10 cellular contexts compared by ENCODE assay signal in the genomic region with DNA sequence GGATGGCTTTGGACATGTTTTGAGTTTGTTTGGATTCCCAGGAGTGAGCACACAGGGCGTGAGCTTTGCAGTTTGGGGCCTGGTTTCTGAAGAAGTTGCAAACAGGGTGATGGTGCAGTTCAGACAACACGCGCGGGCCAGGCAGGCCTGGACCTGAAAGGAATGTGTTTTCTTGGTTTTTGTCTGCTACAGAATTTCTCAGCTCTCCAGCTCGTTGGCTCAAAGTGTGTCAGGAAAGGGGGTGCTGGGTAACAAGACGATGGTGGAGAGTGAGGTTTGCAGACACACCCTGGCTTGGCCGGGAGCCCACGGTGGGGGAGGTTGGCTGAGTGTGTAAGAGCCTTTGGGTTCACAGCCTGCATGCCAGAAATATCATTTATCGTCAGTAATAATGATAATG.
DNase-seq lines count a peak whose midpoint lies in the region; ATAC-seq and TF ChIP-seq lines count a peak whose summit lies in the region.
"Had no signal": no experiment of that assay in that cellular context is flagged by ENCODE, and none has a peak within 500 bp of the region (broad histone marks: within the 10 kb centered on the region; RNA-seq: fewer than 3 reads in every experiment).

No MANE protein-coding gene starts in this region.

- H3K36me3 Mint-ChIP-seq in activated naive CD8-positive, alpha-beta T cell treated with anti-CD3 and anti-CD28 coated beads, Interleukin-2, amount 10 ng/mL, durations not matched to agents 7 days and 5 days, result peaks cover 31% of the 10 kb centered on the region
- peaks cover 11% of the 10 kb centered on the region for H3K36me3 Mint-ChIP-seq in activated naive CD8-positive, alpha-beta T cell treated with anti-CD3 and anti-CD28 coated beads for 36 hours
- peaks cover 71% of the 10 kb centered on the region for H3K36me3 Mint-ChIP-seq in dendritic cell treated with granulocyte-macrophage colony-stimulating factor and Interleukin-4, amounts not matched to agents 40 ng/mL and 50 ng/mL, for 4 days (ENCODE audit: low read depth)
- peaks cover 0 to 4% (median 0%) of the 10 kb centered on the region in 3 donors for H3K36me3 Mint-ChIP-seq in naive thymus-derived CD8-positive, alpha-beta T cell

- POLR2A ChIA-PET in activated naive CD8-positive, alpha-beta T cell treated with anti-CD3 and anti-CD28 coated beads, Interleukin-2, amount 10 ng/mL, durations not matched to agents 7 days and 5 days (lab: Charles Lee), result no interaction called here
- POLR2A ChIA-PET in naive thymus-derived CD8-positive, alpha-beta T cell (lab: Charles Lee), result interaction anchor here (0.6 kb wide), 1 partner anchor 102 kb away, joined by 3 read pairs; no protein-coding TSS in a partner anchor

- no peaks in the 10 kb centered on the region for H3K4me1 ChIP-seq in BE2C

- no peaks in the 10 kb centered on the region for H3K9me3 ChIP-seq in BE2C

- intact Hi-C loops in dendritic cell treated with granulocyte-macrophage colony-stimulating factor and Interleukin-4, amounts not matched to agents 40 ng/mL and 50 ng/mL, for 4 days (cut with micrococcal nuclease), result no loop called here

- no peaks in the 10 kb centered on the region for H3K27me3 ChIP-seq in BE2C

- no peaks in the 10 kb centered on the region for H3K27me3 Mint-ChIP-seq in activated naive CD8-positive, alpha-beta T cell treated with anti-CD3 and anti-CD28 coated beads, Interleukin-2, amount 10 ng/mL, durations not matched to agents 7 days and 5 days
- H3K27me3 Mint-ChIP-seq in activated naive CD8-positive, alpha-beta T cell treated with anti-CD3 and anti-CD28 coated beads for 36 hours, result no peaks in the 10 kb centered on the region
- H3K27me3 Mint-ChIP-seq in dendritic cell treated with granulocyte-macrophage colony-stimulating factor and Interleukin-4, amounts not matched to agents 40 ng/mL and 50 ng/mL, for 4 days, result no peaks in the 10 kb centered on the region
- no peaks in the 10 kb centered on the region for H3K27me3 Mint-ChIP-seq in naive thymus-derived CD8-positive, alpha-beta T cell

- peaks cover 74% of the 10 kb centered on the region for H3K4me1 Mint-ChIP-seq in activated naive CD8-positive, alpha-beta T cell treated with anti-CD3 and anti-CD28 coated beads, Interleukin-2, amount 10 ng/mL, durations not matched to agents 7 days and 5 days
- peaks cover 16% of the 10 kb centered on the region for H3K4me1 Mint-ChIP-seq in activated naive CD8-positive, alpha-beta T cell treated with anti-CD3 and anti-CD28 coated beads for 36 hours
- peaks cover 63% of the 10 kb centered on the region for H3K4me1 Mint-ChIP-seq in dendritic cell treated with granulocyte-macrophage colony-stimulating factor and Interleukin-4, amounts not matched to agents 40 ng/mL and 50 ng/mL, for 4 days (ENCODE audit: low read depth)
- peaks cover 18 to 72% (median 41%) of the 10 kb centered on the region in 4 donors for H3K4me1 Mint-ChIP-seq in naive thymus-derived CD8-positive, alpha-beta T cell

- no peaks in the 10 kb centered on the region for H3K9me3 Mint-ChIP-seq in activated naive CD8-positive, alpha-beta T cell treated with anti-CD3 and anti-CD28 coated beads, Interleukin-2, amount 10 ng/mL, durations not matched to agents 7 days and 5 days
- H3K9me3 Mint-ChIP-seq in activated naive CD8-positive, alpha-beta T cell treated with anti-CD3 and anti-CD28 coated beads for 36 hours, result no peaks in the 10 kb centered on the region
- no peaks in the 10 kb centered on the region for H3K9me3 Mint-ChIP-seq in dendritic cell treated with granulocyte-macrophage colony-stimulating factor and Interleukin-4, amounts not matched to agents 40 ng/mL and 50 ng/mL, for 4 days
- H3K9me3 Mint-ChIP-seq in naive thymus-derived CD8-positive, alpha-beta T cell, result no peaks in the 10 kb centered on the region
- H3K9me3 Mint-ChIP-seq: activated naive CD4-positive, alpha-beta T cell treated with anti-CD3 and anti-CD28 coated beads for 36 hours had no signal

- H3K27ac Mint-ChIP-seq in activated naive CD8-positive, alpha-beta T cell treated with anti-CD3 and anti-CD28 coated beads, Interleukin-2, amount 10 ng/mL, durations not matched to agents 7 days and 5 days, result peak overlapping the region; percentile 66
- H3K27ac Mint-ChIP-seq in activated naive CD8-positive, alpha-beta T cell treated with anti-CD3 and anti-CD28 coated beads for 36 hours, result no peak overlapping the region
- H3K27ac Mint-ChIP-seq in dendritic cell treated with granulocyte-macrophage colony-stimulating factor and Interleukin-4, amounts not matched to agents 40 ng/mL and 50 ng/mL, for 4 days, result peak overlapping the region; percentile 29
- H3K27ac Mint-ChIP-seq in naive thymus-derived CD8-positive, alpha-beta T cell, result peak overlapping the region; percentile 32 to 94 (median 85)
- H3K27ac Mint-ChIP-seq: activated naive CD4-positive, alpha-beta T cell treated with anti-CD3 and anti-CD28 coated beads for 36 hours had no signal

- no peak for TF ChIP-seq CTCF in BE2C (IDR thresholded peaks at IDR 0.05; ENCODE audit: low read depth, low read length)

- ATAC-seq in activated naive CD8-positive, alpha-beta T cell treated with anti-CD3 and anti-CD28 coated beads, Interleukin-2, amount 10 ng/mL, durations not matched to agents 7 days and 5 days (ENCODE audit: low read depth), result no peak
- no peak for ATAC-seq in naive thymus-derived CD8-positive, alpha-beta T cell

- H3K4me3 Mint-ChIP-seq in activated naive CD8-positive, alpha-beta T cell treated with anti-CD3 and anti-CD28 coated beads, Interleukin-2, amount 10 ng/mL, durations not matched to agents 7 days and 5 days, result peak overlapping the region; percentile 60
- H3K4me3 Mint-ChIP-seq in activated naive CD8-positive, alpha-beta T cell treated with anti-CD3 and anti-CD28 coated beads for 36 hours, result no peak overlapping the region
- no peak overlapping the region for H3K4me3 Mint-ChIP-seq in dendritic cell treated with granulocyte-macrophage colony-stimulating factor and Interleukin-4, amounts not matched to agents 40 ng/mL and 50 ng/mL, for 4 days
- peak overlapping the region in 9 of 10 donors; percentile 15 to 69 (median 47) for H3K4me3 Mint-ChIP-seq in naive thymus-derived CD8-positive, alpha-beta T cell
- H3K4me3 Mint-ChIP-seq: activated naive CD4-positive, alpha-beta T cell treated with anti-CD3 and anti-CD28 coated beads for 36 hours had no signal

- DNase-seq in activated naive CD8-positive, alpha-beta T cell treated with anti-CD3 and anti-CD28 coated beads, Interleukin-2, amount 10 ng/mL, durations not matched to agents 7 days and 5 days, result no peak
- no peak for DNase-seq in activated naive CD8-positive, alpha-beta T cell treated with anti-CD3 and anti-CD28 coated beads for 36 hours
- peak in 2 of 10 donors; percentile 14 to 49 for DNase-seq in naive thymus-derived CD8-positive, alpha-beta T cell
- DNase-seq in medulla oblongata (ENCODE audit: extremely low spot score) (no peak), NCI-H1930 (lab: John Stamatoyannopoulos, UW) (no peak), BE2C (no peak)
- DNase-seq in effector CD4-positive, alpha-beta T cell, result no peak
- DNase-seq: activated naive CD4-positive, alpha-beta T cell treated with anti-CD3 and anti-CD28 coated beads for 36 hours; KG1 had no signal

- H3K4me3 ChIP-seq in BE2C (ENCODE audit: low read depth, low read length), result no peak overlapping the region

- no peaks in the 10 kb centered on the region for H3K36me3 ChIP-seq in BE2C

Comparison
In these comparisons a context has a peak if more than half of its experiments do, and no peak if none do; other contexts are left out.
1. H3K4me3 Mint-ChIP-seq: peak in activated naive CD8-positive, alpha-beta T cell treated with anti-CD3 and anti-CD28 coated beads, Interleukin-2, amount 10 ng/mL, durations not matched to agents 7 days and 5 days (single experiment) and naive thymus-derived CD8-positive, alpha-beta T cell (9 of 10); none in activated naive CD8-positive, alpha-beta T cell treated with anti-CD3 and anti-CD28 coated beads for 36 hours (single experiment) and dendritic cell treated with granulocyte-macrophage colony-stimulating factor and Interleukin-4, amounts not matched to agents 40 ng/mL and 50 ng/mL, for 4 days (single experiment).